Comparison of ENCODE assay signal across 8 cellular contexts in genomic region chr10:99621454-99622246, GRCh38. TPM values are rescaled to one million over a fixed set of nuclear protein-coding genes. Genes with fewer than 3 reads are reported as not detected.
A peak's percentile ranks its signal among the peaks of the same experiment; 100 is the strongest.
DNase-seq lines count a peak whose midpoint lies in the region; FAIRE-seq and TF ChIP-seq lines count a peak whose summit lies in the region.

No MANE protein-coding gene starts in this region.

- H3K27me3 ChIP-seq in BLaER1 (no peaks in the 10 kb centered on the region), subcutaneous abdominal adipose tissue (ENCODE audit: control insufficient read depth in 5 of 5, insufficient read depth in 4 of 5, low read length in 5 of 5) (no peaks in the 10 kb centered on the region)

- H3K36me3 ChIP-seq in BLaER1 (no peaks in the 10 kb centered on the region), kidney (ENCODE audit: control insufficient read depth in 1 of 2, insufficient read depth in 2 of 2, low read length in 2 of 2) (no peaks in the 10 kb centered on the region), subcutaneous abdominal adipose tissue (ENCODE audit: control insufficient read depth in 5 of 5, insufficient read depth in 5 of 5, low read length in 5 of 5) (peaks cover 0 to under 1% (median 0%) of the 10 kb centered on the region in 5 donors)

- FAIRE-seq in kidney (lab: Jason Lieb, UNC) = no peak

- POLR2A ChIA-PET in GM10248 (lab: Yijun Ruan, JAX) = interaction anchor here (1.2 kb wide), 1 partner anchor 37 kb away, joined by 4 read pairs; no protein-coding TSS in a partner anchor

- H3K9me3 ChIP-seq in BLaER1 = no peaks in the 10 kb centered on the region
- H3K9me3 ChIP-seq in kidney (ENCODE audit: control insufficient read depth in 1 of 2, low read length in 2 of 2) = no peaks in the 10 kb centered on the region
- no peaks in the 10 kb centered on the region for H3K9me3 ChIP-seq in subcutaneous abdominal adipose tissue (ENCODE audit: control insufficient read depth in 5 of 5, low read length in 5 of 5)

- H3K4me2 ChIP-seq in BLaER1 = peak overlapping the region; percentile 81

- peaks cover 25% of the 10 kb centered on the region for H4K20me1 ChIP-seq in BLaER1

- H3K27ac ChIP-seq in BLaER1 (peak overlapping the region; percentile 94), kidney (ENCODE audit: low read depth in 2 of 2, low read length in 2 of 2) (peak overlapping the region; percentile 98), subcutaneous abdominal adipose tissue (ENCODE audit: low read depth, low read length) (peak overlapping the region; percentile 99)

- CTCF ChIA-PET in GM10248 (lab: Yijun Ruan, JAX) = interaction anchor here (0.8 to 3.2 kb wide), 9 partner anchors 9 to 91 kb away, joined by 3 to 16 read pairs (median 3); no protein-coding TSS in a partner anchor

- H3K9ac ChIP-seq in BLaER1 (peak overlapping the region; percentile 90), kidney (ENCODE audit: low read length in 2 of 2) (peak overlapping the region; percentile 21 to 83), subcutaneous abdominal adipose tissue (ENCODE audit: low read length in 5 of 5) (peak overlapping the region; percentile 20 to 95 (median 89))

- TF ChIP-seq CTCF in kidney (IDR thresholded peaks at IDR 0.05; ENCODE audit: borderline replicate concordance, extremely low read depth, insufficient read depth) (no peak), GM10248 (IDR thresholded peaks at IDR 0.05; ENCODE audit: control extremely low read depth, extremely low read depth, low read depth, missing control alignments) (no peak)

- DNase-seq in Jurkat, Clone E6-1 (ENCODE audit: low read depth, low spot score) = no peak
- DNase-seq in amniotic epithelial cell (ENCODE audit: low read depth) (peak; percentile 82), kidney (no peak), GM10248 (ENCODE audit: extremely low spot score) (no peak), cortex of kidney (lab: John Stamatoyannopoulos, UW) (no peak), EL (no peak)

- H3K4me1 ChIP-seq in BLaER1 = peaks cover 39% of the 10 kb centered on the region
- peaks cover 21 to 29% of the 10 kb centered on the region in 2 donors for H3K4me1 ChIP-seq in kidney (ENCODE audit: control insufficient read depth in 1 of 2, insufficient read depth in 1 of 2, low read depth in 1 of 2, low read length in 2 of 2)
- peaks cover 3 to 42% (median 36%) of the 10 kb centered on the region in 5 donors for H3K4me1 ChIP-seq in subcutaneous abdominal adipose tissue (ENCODE audit: control insufficient read depth in 5 of 5, insufficient read depth in 5 of 5, low read length in 5 of 5)

- intact Hi-C loops in kidney (cut with DNase I) = no loop called here

- peak overlapping the region; percentile 90 for H3K4me3 ChIP-seq in BLaER1
- H3K4me3 ChIP-seq in Jurkat, Clone E6-1 (ENCODE audit: low read length) = peak overlapping the region; percentile 76
- H3K4me3 ChIP-seq in kidney (ENCODE audit: low read length in 2 of 2) = peak overlapping the region; percentile 52 to 68
- peak overlapping the region; percentile 40 to 93 (median 89) for H3K4me3 ChIP-seq in subcutaneous abdominal adipose tissue (ENCODE audit: low read depth in 1 of 5, low read length in 5 of 5)

RNA-seq across cellular contexts. Expression of gene SLC25A28, which starts 1.4 kb away (rescaled TPM):
- polyA plus RNA-seq in Jurkat, Clone E6-1 (2012; ENCODE audit: insufficient read depth, insufficient read length) = 63.1 TPM
- total RNA-seq in kidney = 43.0 TPM
- polyA plus RNA-seq in kidney (ENCODE audit: insufficient read depth, low read depth, low replicate concordance) = 57.1 TPM

RNA-seq across cellular contexts. Expression of gene ENTPD7, which starts 37.7 kb away (rescaled TPM):
- 3.8 TPM for polyA plus RNA-seq in Jurkat, Clone E6-1 (2012; ENCODE audit: insufficient read depth, insufficient read length)
- 16.1 TPM for total RNA-seq in kidney
- polyA plus RNA-seq in kidney (ENCODE audit: insufficient read depth, low read depth, low replicate concordance) = 1.4 TPM
